ENCODE assay signal across 8 cellular contexts in the genomic region with DNA sequence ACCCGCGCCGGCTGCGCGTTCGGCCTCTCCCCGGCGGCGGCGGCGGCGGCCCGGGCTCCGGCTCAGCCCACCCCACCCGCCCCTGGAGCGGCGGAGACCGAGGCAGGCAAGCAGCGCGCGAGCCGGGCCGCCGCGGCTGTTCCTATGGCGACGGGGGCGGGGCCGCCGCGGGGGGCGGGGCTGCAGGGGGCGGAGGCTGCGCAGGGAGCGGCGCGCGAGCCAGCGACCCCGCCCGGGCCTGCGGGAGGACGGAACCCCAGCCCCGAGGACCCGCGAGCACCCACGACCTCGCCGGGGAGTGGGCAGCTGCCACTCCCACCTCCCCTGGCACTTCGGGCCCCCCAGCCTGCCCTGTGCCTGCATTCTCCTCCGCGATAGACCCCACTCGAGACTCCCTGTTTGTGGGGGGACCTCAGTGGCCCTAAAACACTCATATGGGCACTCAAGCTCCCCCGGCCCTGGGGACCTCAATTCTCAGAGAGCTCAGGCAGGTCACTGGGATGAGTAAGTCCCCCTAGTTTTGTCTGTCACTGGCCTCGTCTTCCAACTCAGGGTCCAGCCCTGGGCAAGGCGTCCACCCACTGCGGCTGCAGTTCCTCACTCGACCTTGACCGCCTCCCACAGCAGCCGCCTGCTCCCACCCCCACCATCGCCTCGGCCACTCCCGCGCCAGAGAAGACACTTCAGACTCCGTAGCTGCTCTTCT. TPM values are rescaled to one million over a fixed set of nuclear protein-coding genes. Genes with fewer than 3 reads are reported as not detected.
A peak's percentile ranks its signal among the peaks of the same experiment; 100 is the strongest.
DNase-seq lines count a peak whose midpoint lies in the region; ATAC-seq and TF ChIP-seq lines count a peak whose summit lies in the region.

A gene (minus strand): TSS at position 115 of the 706 bp plus-strand sequence. CDS start 597 bp downstream, outside the sequence.

- H3K4me1 Mint-ChIP-seq in CD4-positive, alpha-beta T cell (ENCODE audit: low read depth) = peaks cover 17% of the 10 kb centered on the region
- peaks cover 10% of the 10 kb centered on the region for H3K4me1 Mint-ChIP-seq in T-helper 2 cell treated with Interferon-gamma antibody and Interleukin-4, amounts not matched to agents 5 μg/mL and 100 μg/mL, for 36 hours (ENCODE audit: low read depth)

- H3K36me3 Mint-ChIP-seq in CD4-positive, alpha-beta T cell (ENCODE audit: low read depth) = peaks cover 34% of the 10 kb centered on the region
- H3K36me3 Mint-ChIP-seq in T-helper 2 cell treated with Interferon-gamma antibody and Interleukin-4, amounts not matched to agents 5 μg/mL and 100 μg/mL, for 36 hours (ENCODE audit: low read depth) = peaks cover 8% of the 10 kb centered on the region

- H3K9me3 Mint-ChIP-seq in CD4-positive, alpha-beta T cell = no peaks in the 10 kb centered on the region
- no peaks in the 10 kb centered on the region for H3K9me3 Mint-ChIP-seq in T-helper 2 cell treated with Interferon-gamma antibody and Interleukin-4, amounts not matched to agents 5 μg/mL and 100 μg/mL, for 36 hours

- H3K27me3 Mint-ChIP-seq in CD4-positive, alpha-beta T cell = no peaks in the 10 kb centered on the region
- H3K27me3 Mint-ChIP-seq in T-helper 2 cell treated with Interferon-gamma antibody and Interleukin-4, amounts not matched to agents 5 μg/mL and 100 μg/mL, for 36 hours (ENCODE audit: low read depth) = no peaks in the 10 kb centered on the region

- CTCF ChIA-PET in CD4-positive, alpha-beta T cell (lab: Charles Lee) = interaction anchor here (1.6 kb wide), 1 partner anchor 8 kb away, joined by 4 read pairs; no protein-coding TSS in a partner anchor

- H3K4me3 Mint-ChIP-seq in CD4-positive, alpha-beta T cell = peak within 1 kb of the TSS; percentile 90
- H3K4me3 Mint-ChIP-seq in T-helper 2 cell treated with Interferon-gamma antibody and Interleukin-4, amounts not matched to agents 5 μg/mL and 100 μg/mL, for 36 hours = peak within 1 kb of the TSS; percentile 82

- ATAC-seq in CD4-positive, alpha-beta T cell (ENCODE audit: poor library complexity) = peak; percentile 61
- peak; percentile 25 for ATAC-seq in sciatic nerve
- no peak for ATAC-seq in GM21515 (IDR thresholded peaks at IDR 0.05; ENCODE audit: unreplicated experiment)

- no peak for TF ChIP-seq CTCF in CD4-positive, alpha-beta T cell (IDR thresholded peaks at IDR 0.05)

- no peak within 1 kb of the TSS for H3K27ac ChIP-seq in CD4-positive, alpha-beta T cell (ENCODE audit: low read depth, low read length)
- H3K27ac ChIP-seq in angular gyrus (ENCODE audit: low read depth, low read length) = peak within 1 kb of the TSS; percentile 72

- DNase-seq in CD4-positive, alpha-beta T cell = peak; percentile 62 to 86 (median 74)
- peak in 65 of 76 experiments; percentile 24 to 90 (median 71) for DNase-seq in HUDEP-2 (lab: John Stamatoyannopoulos, UW; ENCODE audit: unreplicated experiment in 76 of 76)
- peak; percentile 67 for DNase-seq in T-helper 2 cell treated with Interferon-gamma antibody and Interleukin-4, amounts not matched to agents 5 μg/mL and 100 μg/mL, for 36 hours (ENCODE audit: low spot score)
- DNase-seq in hepatic stellate cell (ENCODE audit: low spot score) = peak; percentile 79
- peak; percentile 87 for DNase-seq in sciatic nerve (ENCODE audit: low spot score)
- no peak for DNase-seq in NCI-H226

- no peaks in the 10 kb centered on the region for H3K27me3 ChIP-seq in CD4-positive, alpha-beta T cell (ENCODE audit: control insufficient read depth, insufficient read depth, low read length)

- no peaks in the 10 kb centered on the region for H3K9me3 ChIP-seq in CD4-positive, alpha-beta T cell (ENCODE audit: control insufficient read depth, low read length)

- POLR2A ChIA-PET in CD4-positive, alpha-beta T cell (lab: Charles Lee) = no interaction called here

- intact Hi-C loops in CD4-positive, alpha-beta T cell (cut with DNase I, micrococcal nuclease) = loop anchor here in 1 of 2 experiments (2.0 to 10.0 kb wide), 4 partner anchors 19 to 1561 kb away; a partner anchor contains a TSS
- intact Hi-C loops in sciatic nerve (cut with DNase I) = no loop called here

- H3K27ac Mint-ChIP-seq in CD4-positive, alpha-beta T cell = peak within 1 kb of the TSS; percentile 17
- peak within 1 kb of the TSS; percentile 77 for H3K27ac Mint-ChIP-seq in T-helper 2 cell treated with Interferon-gamma antibody and Interleukin-4, amounts not matched to agents 5 μg/mL and 100 μg/mL, for 36 hours

RNA-seq across cellular contexts. Expression of the gene that starts here (rescaled TPM):
- not detected for total RNA-seq in CD4-positive, alpha-beta T cell
- total RNA-seq in sciatic nerve = 1.5 TPM

Comparison
In these comparisons a context has a peak if more than half of its experiments do, and no peak if none do; other contexts are left out.
1. Peak in DNase-seq and ATAC-seq in CD4-positive, alpha-beta T cell; RNA of the gene not detected or under 1 TPM.